In the genomic region with DNA sequence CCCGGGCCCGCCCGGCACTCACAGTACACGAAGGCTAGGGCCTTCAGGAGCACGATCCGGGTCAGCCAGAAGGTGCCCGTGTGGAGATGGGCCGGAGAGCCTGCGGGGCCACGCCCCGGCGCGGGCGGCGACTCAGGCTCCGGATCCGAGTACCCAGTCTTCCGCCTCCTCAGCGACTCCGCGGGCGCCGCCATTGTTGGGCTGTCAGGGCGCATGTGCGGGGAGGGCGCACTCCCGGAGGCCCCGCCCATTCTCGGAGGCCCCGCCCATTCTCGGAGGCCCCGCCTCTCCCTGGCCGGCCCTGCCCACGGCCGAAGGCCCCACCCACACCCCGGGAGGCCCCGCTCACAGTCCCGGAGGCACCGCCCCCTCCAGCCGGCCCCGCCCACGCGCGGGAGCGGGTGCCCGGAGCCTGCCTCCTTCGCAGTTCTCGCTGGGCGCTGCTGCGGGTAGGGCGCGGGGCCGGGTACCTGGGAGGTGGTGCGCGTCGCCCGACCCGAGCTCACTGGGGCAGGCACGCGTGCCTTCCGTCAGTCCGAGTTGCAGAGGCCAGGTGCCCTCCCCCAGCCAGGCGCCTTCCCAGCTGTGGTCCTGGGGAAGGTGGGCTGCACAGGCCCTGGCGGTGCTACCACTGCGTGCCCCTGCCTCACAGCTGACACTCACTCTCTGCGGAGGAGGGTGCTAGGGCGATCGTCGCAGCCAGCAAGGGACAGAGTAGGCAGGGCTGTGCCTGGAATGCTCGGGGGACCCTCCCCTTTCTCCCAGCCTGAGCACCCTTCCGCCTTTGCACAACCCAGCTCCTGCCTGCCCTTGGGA, we compare ENCODE assay signal across 8 cellular contexts. TPM values are rescaled to one million over a fixed set of nuclear protein-coding genes. Genes with fewer than 3 reads are reported as not detected.
DNase-seq lines count a peak whose midpoint lies in the region; ATAC-seq and TF ChIP-seq lines count a peak whose summit lies in the region.

A gene (minus strand): TSS at position 219 of the 816 bp plus-strand sequence. CDS start 4 bp downstream, at position 215.

- peaks cover 19% of the 10 kb centered on the region for H3K4me1 Mint-ChIP-seq in activated B cell treated with CpG ODN at 0.5 μM for 24 hours

- POLR2A ChIA-PET in activated B cell treated with CpG ODN at 0.5 μM for 24 hours (lab: Charles Lee): no interaction called here

- DNase-seq in SIG-M5 treated with dmso at 0.1 percent for 504 hours (lab: John Stamatoyannopoulos, UW; ENCODE audit: unreplicated experiment): peak; percentile 75
- no peak for DNase-seq in SIG-M5 (lab: John Stamatoyannopoulos, UW)
- DNase-seq in NCI-H2196 (lab: John Stamatoyannopoulos, UW; ENCODE audit: unreplicated experiment): peak; percentile 91
- DNase-seq in activated B cell treated with CpG ODN at 0.5 μM for 24 hours: peak; percentile 100
- DNase-seq in cardiac fibroblast (ENCODE audit: low read depth in 2 of 2): peak; percentile 90 to 94
- peak; percentile 97 for DNase-seq in islet precursor cell
- DNase-seq in stimulated activated CD4-positive, alpha-beta T cell treated with anti-CD3 and anti-CD28 coated beads, Interleukin-12 subunit alpha, Interleukin-12 subunit beta, amount 100 ng/mL, for 24 hours (ENCODE audit: low read depth in 2 of 2): peak; percentile 94 to 96

- H3K9me3 Mint-ChIP-seq in activated B cell treated with CpG ODN at 0.5 μM for 24 hours: no peaks in the 10 kb centered on the region

- ATAC-seq in HG02981 (IDR thresholded peaks at IDR 0.05; ENCODE audit: unreplicated experiment): peak; percentile 77
- peak; percentile 99 for ATAC-seq in activated B cell treated with CpG ODN at 0.5 μM for 24 hours (ENCODE audit: low read depth)

- no peak for TF ChIP-seq CTCF in activated B cell treated with CpG ODN at 0.5 μM for 24 hours (IDR thresholded peaks at IDR 0.05)
- no peak for TF ChIP-seq CTCF in cardiac fibroblast (IDR thresholded peaks at IDR 0.05; ENCODE audit: low read depth, low read length)

- peaks cover 8% of the 10 kb centered on the region for H3K27me3 Mint-ChIP-seq in activated B cell treated with CpG ODN at 0.5 μM for 24 hours

- H3K36me3 Mint-ChIP-seq in activated B cell treated with CpG ODN at 0.5 μM for 24 hours (ENCODE audit: low read depth): peaks cover 22% of the 10 kb centered on the region

- CTCF ChIA-PET in activated B cell treated with CpG ODN at 0.5 μM for 24 hours (lab: Charles Lee): no interaction called here

- peak within 1 kb of the TSS; percentile 65 for H3K27ac Mint-ChIP-seq in activated B cell treated with CpG ODN at 0.5 μM for 24 hours

- intact Hi-C loops in activated B cell treated with CpG ODN at 0.5 μM for 24 hours (cut with micrococcal nuclease): loop anchor here (1.0 to 10.0 kb wide), 4 partner anchors 10 to 644 kb away; a partner anchor contains a TSS

- peak within 1 kb of the TSS; percentile 67 to 80 for H3K4me3 ChIP-seq in cardiac fibroblast (replicated peaks in 1 of 2; ENCODE audit: low read depth in 2 of 2, low read length in 2 of 2)

- peak within 1 kb of the TSS; percentile 85 for H3K4me3 Mint-ChIP-seq in activated B cell treated with CpG ODN at 0.5 μM for 24 hours

RNA-seq across cellular contexts. Expression of the gene that starts here (rescaled TPM):
- total RNA-seq in activated B cell treated with CpG ODN at 0.5 μM for 24 hours: 30.7 and 36.1 TPM in 2 replicates
